In the genomic region with DNA sequence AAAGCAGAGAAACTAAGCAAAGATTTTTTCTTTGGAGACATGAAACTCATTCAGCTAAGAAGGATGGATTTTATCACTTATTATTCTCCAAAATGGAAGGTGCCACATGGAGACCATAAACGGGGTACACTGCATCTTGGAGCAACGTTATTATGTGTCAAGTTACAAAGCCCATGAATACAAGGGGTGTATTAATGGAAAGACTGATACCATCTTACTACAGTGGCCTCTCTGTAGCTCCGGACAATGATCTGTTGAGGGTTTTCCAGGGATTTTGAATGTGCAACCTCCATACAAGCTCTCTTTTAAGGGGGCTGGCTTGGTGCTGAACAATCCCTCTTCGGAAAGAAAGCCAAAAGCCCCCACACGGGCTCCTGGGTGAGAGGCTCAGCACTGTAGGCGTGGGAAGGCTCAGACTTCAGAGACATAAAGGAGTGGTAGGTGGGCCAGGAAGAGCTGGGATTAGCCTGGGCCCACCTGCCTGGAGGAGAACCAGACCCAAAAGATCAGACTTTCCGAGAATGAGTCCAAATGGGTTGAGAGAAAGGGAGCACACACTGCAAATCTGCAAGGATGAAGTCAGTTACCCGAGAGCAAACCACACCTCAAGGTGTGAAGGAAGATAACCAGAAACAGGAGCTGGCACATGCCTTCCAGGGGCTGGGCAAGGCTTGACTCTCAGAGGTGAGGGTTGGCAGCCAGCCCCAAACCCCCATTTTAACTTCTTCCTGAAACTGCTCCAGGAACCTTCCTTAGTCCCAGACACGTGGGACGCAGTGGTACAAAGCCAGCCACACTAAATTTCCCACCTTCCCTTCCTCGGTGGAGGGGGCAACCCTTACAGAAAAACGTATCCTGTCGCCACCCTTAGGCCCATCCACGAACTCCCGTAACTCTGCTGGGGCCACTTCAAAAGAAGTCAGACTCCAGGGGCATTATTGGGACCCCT, we compare ENCODE assay signal across 8 cellular contexts. TPM values are rescaled to one million over a fixed set of nuclear protein-coding genes. Genes with fewer than 3 reads are reported as not detected.
DNase-seq lines count a peak whose midpoint lies in the region; ATAC-seq, FAIRE-seq and TF ChIP-seq lines count a peak whose summit lies in the region.

No MANE protein-coding gene starts in this region.

- in situ Hi-C loops in GM13977 (cut with MboI; ENCODE audit: low pct_unique_long_range_greater_than_20kb, low sequenced_read_pairs, unreplicated experiment), result no loop called here

- H3K4me3 Mint-ChIP-seq in T-helper 2 cell treated with Interferon-gamma antibody and Interleukin-4, amounts not matched to agents 5 μg/mL and 100 μg/mL, for 36 hours, result peak overlapping the region; percentile 92
- H3K4me3 Mint-ChIP-seq in osteocyte (ENCODE audit: unreplicated experiment), result peak overlapping the region; percentile 95

- no peaks in the 10 kb centered on the region for H3K9me3 ChIP-seq in fibroblast of lung (ENCODE audit: control insufficient read depth, insufficient read depth, low read depth, low read length)

- H3K9ac ChIP-seq in fibroblast of lung (ENCODE audit: insufficient read depth, low read length), result peak overlapping the region; percentile 94

- H3K4me1 ChIP-seq in fibroblast of lung (ENCODE audit: control insufficient read depth, extremely low read depth, insufficient read depth, low read length), result peaks cover 9% of the 10 kb centered on the region

- H3K9me3 Mint-ChIP-seq in T-helper 2 cell treated with Interferon-gamma antibody and Interleukin-4, amounts not matched to agents 5 μg/mL and 100 μg/mL, for 36 hours, result peaks cover 5% of the 10 kb centered on the region
- H3K9me3 Mint-ChIP-seq in osteocyte (ENCODE audit: unreplicated experiment), result no peaks in the 10 kb centered on the region

- peaks cover 17% of the 10 kb centered on the region for H3K36me3 Mint-ChIP-seq in T-helper 2 cell treated with Interferon-gamma antibody and Interleukin-4, amounts not matched to agents 5 μg/mL and 100 μg/mL, for 36 hours (ENCODE audit: low read depth)
- H3K36me3 Mint-ChIP-seq in osteocyte (ENCODE audit: unreplicated experiment), result no peaks in the 10 kb centered on the region

- H3K27me3 ChIP-seq in GM06990 (replicated peaks; ENCODE audit: control insufficient read depth, insufficient read depth, low read length) (no peaks in the 10 kb centered on the region), fibroblast of lung (ENCODE audit: control insufficient read depth, insufficient read depth, low read length) (no peaks in the 10 kb centered on the region)

- no peak for FAIRE-seq in frontal cortex (lab: Jason Lieb, UNC)

- H3K4me2 ChIP-seq in fibroblast of lung (ENCODE audit: extremely low read depth, insufficient read depth, low read length), result peak overlapping the region; percentile 95

- H4K20me1 ChIP-seq in fibroblast of lung (ENCODE audit: control insufficient read depth, extremely low read depth, insufficient read depth, low read length), result no peaks in the 10 kb centered on the region

- H3K27ac Mint-ChIP-seq in T-helper 2 cell treated with Interferon-gamma antibody and Interleukin-4, amounts not matched to agents 5 μg/mL and 100 μg/mL, for 36 hours, result peak overlapping the region; percentile 85
- H3K27ac Mint-ChIP-seq in osteocyte (ENCODE audit: unreplicated experiment), result peak overlapping the region; percentile 95

- H3K27ac ChIP-seq in fibroblast of lung (ENCODE audit: insufficient read depth, low read length), result peak overlapping the region; percentile 93

- H3K36me3 ChIP-seq in GM06990 (ENCODE audit: control insufficient read depth, insufficient read depth, low read length) (no peaks in the 10 kb centered on the region), fibroblast of lung (ENCODE audit: control insufficient read depth, insufficient read depth, low read length) (no peaks in the 10 kb centered on the region)

- H3K4me3 ChIP-seq in GM06990 (replicated peaks; ENCODE audit: low read depth, low read length), result peak overlapping the region; percentile 69
- peak overlapping the region; percentile 67 to 94 (median 88) for H3K4me3 ChIP-seq in fibroblast of lung (replicated peaks in 1 of 4; ENCODE audit: control extremely low read depth in 1 of 4, insufficient read depth in 1 of 4, low read depth in 3 of 4, low read length in 4 of 4)

- H2AFZ ChIP-seq in fibroblast of lung (ENCODE audit: low read length), result no peak overlapping the region

- H3K79me2 ChIP-seq in fibroblast of lung (ENCODE audit: control insufficient read depth, insufficient read depth, low read length), result peaks cover 56% of the 10 kb centered on the region

- no peak for ATAC-seq in GM19035 (IDR thresholded peaks at IDR 0.05; ENCODE audit: unreplicated experiment)

- H3K4me1 Mint-ChIP-seq in T-helper 2 cell treated with Interferon-gamma antibody and Interleukin-4, amounts not matched to agents 5 μg/mL and 100 μg/mL, for 36 hours (ENCODE audit: low read depth), result peaks cover 53% of the 10 kb centered on the region
- H3K4me1 Mint-ChIP-seq in osteocyte (ENCODE audit: unreplicated experiment), result peaks cover 70% of the 10 kb centered on the region

- H3K27me3 Mint-ChIP-seq in T-helper 2 cell treated with Interferon-gamma antibody and Interleukin-4, amounts not matched to agents 5 μg/mL and 100 μg/mL, for 36 hours (ENCODE audit: low read depth), result peaks cover 15% of the 10 kb centered on the region
- no peaks in the 10 kb centered on the region for H3K27me3 Mint-ChIP-seq in osteocyte (ENCODE audit: unreplicated experiment)

- DNase-seq in GM06990 (ENCODE audit: extremely low read depth, insufficient read length) (no peak), fibroblast of lung (ENCODE audit: low read depth in 2 of 2) (no peak), osteocyte (ENCODE audit: extremely low spot score, unreplicated experiment) (no peak), frontal cortex (ENCODE audit: low spot score in 2 of 2) (no peak), GM13977 (ENCODE audit: low spot score) (no peak), NCI-H2171 (lab: John Stamatoyannopoulos, UW) (no peak)
- no peak for DNase-seq in T-helper 2 cell treated with Interferon-gamma antibody and Interleukin-4, amounts not matched to agents 5 μg/mL and 100 μg/mL, for 36 hours (ENCODE audit: low spot score)

- TF ChIP-seq CTCF in GM06990 (IDR thresholded peaks at IDR 0.05; ENCODE audit: insufficient read depth, low read length, poor library complexity, severe bottlenecking) (no peak), fibroblast of lung (conservative IDR thresholded peaks at IDR 0.05 in 1 of 2, IDR thresholded peaks at IDR 0.05 in 1 of 2; ENCODE audit: low read depth in 1 of 2, low read length in 2 of 2) (no peak), osteocyte (IDR thresholded peaks at IDR 0.05) (no peak), GM13977 (IDR thresholded peaks at IDR 0.05; ENCODE audit: extremely low read depth, insufficient read depth, missing control alignments) (no peak)

RNA-seq across cellular contexts. Expression of a gene that starts 1.5 kb away (rescaled TPM):
- total RNA-seq in fibroblast of lung (7.7 and 10.7 TPM in 2 replicates), osteocyte (27.5 and 29.9 TPM in 2 replicates), frontal cortex (13.0 TPM)
- 25.6 and 34.4 TPM in 2 replicates for polyA plus RNA-seq in fibroblast of lung
- 18.7 and 22.9 TPM in 2 replicates for polyA plus RNA-seq in fibroblast of lung (2012)
- polyA minus RNA-seq in fibroblast of lung (ENCODE audit: low replicate concordance), result 12.8 and 15.1 TPM in 2 replicates

RNA-seq across cellular contexts. Expression of a gene that starts 59.2 kb away (rescaled TPM):
- 10.0 and 21.3 TPM in 2 replicates for total RNA-seq in fibroblast of lung
- 3.4 and 5.5 TPM in 2 replicates for polyA plus RNA-seq in fibroblast of lung
- polyA plus RNA-seq in fibroblast of lung (2012), result 4.4 and 7.7 TPM in 2 replicates
- polyA minus RNA-seq in fibroblast of lung (ENCODE audit: low replicate concordance), result 50.0 and 59.5 TPM in 2 replicates
- total RNA-seq in osteocyte, result 26.0 and 31.3 TPM in 2 replicates
- total RNA-seq in frontal cortex, result 88.0 TPM
